ENCODE assay signal across 20 cellular contexts in genomic region chr1:186189156-186189555, GRCh38.
"Had no signal": no experiment of that assay in that cellular context is flagged by ENCODE, and none has a peak within 500 bp of the region (broad histone marks: within the 10 kb centered on the region; RNA-seq: fewer than 3 reads in every experiment).

No MANE protein-coding gene starts in this region.

- H3K27ac ChIP-seq: neutrophil, SK-N-MC had no signal

- H3K4me3 ChIP-seq: mucosa of descending colon, SK-N-MC, skin epidermis had no signal

- FAIRE-seq: islet of Langerhans had no signal

- H3K9me3 Mint-ChIP-seq: activated naive CD4-positive, alpha-beta T cell treated with anti-CD3 and anti-CD28 coated beads, Interleukin-2, amount 10 ng/mL, durations not matched to agents 7 days and 5 days; activated T-helper 2 cell treated with anti-CD3 and anti-CD28 coated beads, Interferon-gamma antibody, Interleukin-2, Interleukin-4, amounts not matched to agents 10 μg/mL and 5 μg/mL and 100 μg/mL, durations not matched to agents 14 hours and 24 hours and 36 hours; central memory CD8-positive, alpha-beta T cell had no signal

- H3K27me3 ChIP-seq: neutrophil had no signal

- H3K27me3 Mint-ChIP-seq: activated naive CD4-positive, alpha-beta T cell treated with anti-CD3 and anti-CD28 coated beads, Interleukin-2, amount 10 ng/mL, durations not matched to agents 7 days and 5 days had no signal

- H3K9me3 ChIP-seq: mucosa of descending colon, neutrophil had no signal

- H3K36me3 ChIP-seq: neutrophil had no signal

- H3K36me3 Mint-ChIP-seq: activated naive CD4-positive, alpha-beta T cell treated with anti-CD3 and anti-CD28 coated beads, Interleukin-2, amount 10 ng/mL, durations not matched to agents 7 days and 5 days; naive thymus-derived CD8-positive, alpha-beta T cell had no signal

- DNase-seq: activated CD4-positive, alpha-beta T cell treated with anti-CD3 and anti-CD28 coated beads, Interleukin-2, amount 50 U/mL, for 4 hours; activated CD4-positive, CD25-positive, alpha-beta regulatory T cell treated with anti-CD3 and anti-CD28 coated beads, Interleukin-2, amount 50 U/mL, for 72 hours; activated naive CD4-positive, alpha-beta T cell treated with anti-CD3 and anti-CD28 coated beads, Interleukin-2, amount 10 ng/mL, durations not matched to agents 7 days and 5 days; activated T-cell treated with anti-CD3 and anti-CD28 coated beads, Interleukin-2, amount 50 U/mL, for 1 hour; cortex of kidney; effector memory CD4-positive, alpha-beta T cell; mucosa of descending colon; naive thymus-derived CD8-positive, alpha-beta T cell; stimulated activated CD4-positive, alpha-beta T cell treated with anti-CD3 and anti-CD28 coated beads, Interleukin-4, amount 100 ng/mL, for 24 hours; stimulated activated naive CD4-positive, alpha-beta T cell; substantia nigra; T-helper 1 cell; T1000 had no signal

- ATAC-seq: mucosa of descending colon; naive thymus-derived CD8-positive, alpha-beta T cell had no signal

- H3K27ac Mint-ChIP-seq: activated naive CD4-positive, alpha-beta T cell treated with anti-CD3 and anti-CD28 coated beads, Interleukin-2, amount 10 ng/mL, durations not matched to agents 7 days and 5 days; activated T-helper 2 cell treated with anti-CD3 and anti-CD28 coated beads, Interferon-gamma antibody, Interleukin-2, Interleukin-4, amounts not matched to agents 10 μg/mL and 5 μg/mL and 100 μg/mL, durations not matched to agents 14 hours and 24 hours and 36 hours; naive thymus-derived CD8-positive, alpha-beta T cell had no signal

- H3K4me3 Mint-ChIP-seq: activated naive CD4-positive, alpha-beta T cell treated with anti-CD3 and anti-CD28 coated beads, Interleukin-2, amount 10 ng/mL, durations not matched to agents 7 days and 5 days; central memory CD8-positive, alpha-beta T cell; naive thymus-derived CD8-positive, alpha-beta T cell; type B pancreatic cell had no signal

- H3K4me1 Mint-ChIP-seq: central memory CD8-positive, alpha-beta T cell had no signal
